Comparison of ENCODE assay signal across 8 cellular contexts in genomic region chr10:132387723-132388210, GRCh38. TPM values are rescaled to one million over a fixed set of nuclear protein-coding genes. Genes with fewer than 3 reads are reported as not detected.
DNase-seq lines count a peak whose midpoint lies in the region; ATAC-seq, FAIRE-seq and TF ChIP-seq lines count a peak whose summit lies in the region.

No MANE protein-coding gene starts in this region.

- H3K36me3 Mint-ChIP-seq in Calu3 (ENCODE audit: insufficient read depth, unreplicated experiment) = no peaks in the 10 kb centered on the region

- H3K27ac ChIP-seq in pancreas (no peak overlapping the region), uterus (peak overlapping the region; percentile 70 to 73)

- peak overlapping the region; percentile 72 for H3K9ac ChIP-seq in NT2/D1 (ENCODE audit: insufficient read length, low read depth)

- FAIRE-seq in pancreas (lab: Jason Lieb, UNC) = no peak

- intact Hi-C loops in Calu3 (cut with micrococcal nuclease; ENCODE audit: unreplicated experiment) = loop anchor here (2.0 kb wide), 1 partner anchor 65 kb away; no protein-coding TSS in a partner anchor
- intact Hi-C loops in pancreas (cut with DNase I) = loop anchor here (5.0 to 10.0 kb wide), 2 partner anchors 65 to 257 kb away; no protein-coding TSS in a partner anchor
- intact Hi-C loops in uterus (cut with DNase I; ENCODE audit: low total_unique reads) = loop anchor here (2.0 to 10.0 kb wide), 2 partner anchors 65 to 257 kb away; no protein-coding TSS in a partner anchor

- CTCF ChIA-PET in Calu3 (lab: Charles Lee) = no interaction called here

- BruUV-seq in Calu3 (replicated peaks; lab: Mats Ljungman, UMichigan) = no TSS peak

- ATAC-seq in pancreas = peak in 3 of 4 donors; percentile 70 to 74 (median 72)
- no peak for ATAC-seq in HG02610 (IDR thresholded peaks at IDR 0.05; ENCODE audit: unreplicated experiment)

- peaks cover 5% of the 10 kb centered on the region for H3K27me3 Mint-ChIP-seq in Calu3 (ENCODE audit: unreplicated experiment)

- H3K27ac Mint-ChIP-seq in Calu3 (ENCODE audit: unreplicated experiment) = no peak overlapping the region

- no peaks in the 10 kb centered on the region for H3K27me3 ChIP-seq in NT2/D1 (ENCODE audit: insufficient read depth, insufficient read length)
- H3K27me3 ChIP-seq in pancreas = no peaks in the 10 kb centered on the region
- no peaks in the 10 kb centered on the region for H3K27me3 ChIP-seq in uterus

- H3K4me1 Mint-ChIP-seq in Calu3 (ENCODE audit: low read depth, unreplicated experiment) = peaks cover 2% of the 10 kb centered on the region

- DNase-seq in Calu3 (peak; percentile 73), HFF-Myc (ENCODE audit: extremely low read depth, low read depth) (peak; percentile 9), NT2/D1 (ENCODE audit: low read depth, low spot score) (peak; percentile 44), fibroblast of mammary gland (ENCODE audit: low read depth) (peak; percentile 38), pancreas (peak; percentile 60 to 95 (median 80)), uterus (peak; percentile 68 to 76)
- DNase-seq in activated T-cell treated with anti-CD3 and anti-CD28 coated beads, Interleukin-2, amount 50 U/mL, for 1 hour = peak; percentile 86

- H3K9me3 Mint-ChIP-seq in Calu3 (ENCODE audit: low read depth, unreplicated experiment) = no peaks in the 10 kb centered on the region

- WGBS in pancreas, 2 donors = 2 to 4% methylated on average over 16 to 26 of the region's 26 CpGs

- H3K4me3 ChIP-seq in HFF-Myc (replicated peaks; ENCODE audit: low read depth, low read length) (no peak overlapping the region), NT2/D1 (ENCODE audit: insufficient read length, low read depth) (peak overlapping the region; percentile 21), fibroblast of mammary gland (ENCODE audit: control insufficient read depth, low read depth, low read length) (no peak overlapping the region), pancreas (no peak overlapping the region), uterus (no peak overlapping the region)

- peak in 1 of 2 donors; percentile 17 for TF ChIP-seq POLR2A in uterus (IDR thresholded peaks at IDR 0.05)

- peak; percentile 18 for TF ChIP-seq CTCF in Calu3 (IDR thresholded peaks at IDR 0.05; ENCODE audit: unreplicated experiment)
- TF ChIP-seq CTCF in HFF-Myc (IDR thresholded peaks at IDR 0.05; ENCODE audit: low read depth, low read length, missing control alignments) = peak; percentile 44
- peak; percentile 39 for TF ChIP-seq CTCF in fibroblast of mammary gland (conservative IDR thresholded peaks at IDR 0.05; ENCODE audit: control insufficient read depth, insufficient read depth, low read depth, low read length)
- TF ChIP-seq CTCF in pancreas (IDR thresholded peaks at IDR 0.05) = peak; percentile 50 to 62 (median 54)
- TF ChIP-seq CTCF in uterus (IDR thresholded peaks at IDR 0.05) = peak; percentile 66 to 82 (median 78)

- H3K4me1 ChIP-seq in NT2/D1 (ENCODE audit: insufficient read depth, insufficient read length) = peaks cover 13% of the 10 kb centered on the region
- H3K4me1 ChIP-seq in pancreas = peaks cover 10% of the 10 kb centered on the region in 3 donors
- H3K4me1 ChIP-seq in uterus = no peaks in the 10 kb centered on the region

- no peaks in the 10 kb centered on the region for H3K9me3 ChIP-seq in NT2/D1 (ENCODE audit: insufficient read depth, low read length)
- no peaks in the 10 kb centered on the region for H3K9me3 ChIP-seq in pancreas
- no peaks in the 10 kb centered on the region for H3K9me3 ChIP-seq in uterus

- H3K36me3 ChIP-seq in NT2/D1 (ENCODE audit: insufficient read depth, insufficient read length, low read length) (no peaks in the 10 kb centered on the region), pancreas (no peaks in the 10 kb centered on the region), uterus (no peaks in the 10 kb centered on the region)

- no peak overlapping the region for H3K4me3 Mint-ChIP-seq in Calu3 (ENCODE audit: low read depth, unreplicated experiment)

RNA-seq across cellular contexts. Expression of gene PWWP2B, which starts 9.2 kb away (rescaled TPM):
- total RNA-seq in Calu3 (2022) = 12.9 and 15.8 TPM in 2 replicates
- 10 to 100 TPM; 17.8 to 44.1 (median 25.9) TPM for total RNA-seq in pancreas
- 10 to 100 TPM; 23.5 to 25.2 TPM for polyA plus RNA-seq in pancreas
- 10 to 100 TPM in 2 of 4 donors, 1 to 10 TPM in 1, under 1 TPM in 1; 0.29 to 27.6 (median 8.3) TPM for total RNA-seq in uterus

RNA-seq across cellular contexts. Expression of gene LRRC27, which starts 55.8 kb away (rescaled TPM):
- total RNA-seq in Calu3 (2022) (4.6 and 5.0 TPM in 2 replicates), pancreas (1 to 10 TPM; 2.5 to 6.5 (median 4.1) TPM), uterus (10 to 100 TPM in 3 of 4 donors, under 1 TPM in 1; 0.59 to 32.6 (median 15.3) TPM)
- 10 to 100 TPM in 1 of 2 donors, 1 to 10 TPM in 1; 5.8 to 11.1 TPM for polyA plus RNA-seq in pancreas

Comparison
In these comparisons a context has a peak if more than half of its experiments do, and no peak if none do; other contexts are left out.
1. DNase-seq: peak in every context shown above with its lines; median percentile 86 in activated T-cell treated with anti-CD3 and anti-CD28 coated beads, Interleukin-2, amount 50 U/mL, for 1 hour; 80 in pancreas; 73 in Calu3; 72 in uterus; 44 in NT2/D1; 38 in fibroblast of mammary gland; 9 in HFF-Myc.
2. CTCF ChIP-seq: peak in every context shown above with its lines; median percentile 78 in uterus; 54 in pancreas; 44 in HFF-Myc; 39 in fibroblast of mammary gland; 18 in Calu3.
3. H3K27ac ChIP-seq: peak in uterus (2 of 2); none in pancreas (0 of 4).